7 cellular contexts compared by ENCODE assay signal in the genomic region with DNA sequence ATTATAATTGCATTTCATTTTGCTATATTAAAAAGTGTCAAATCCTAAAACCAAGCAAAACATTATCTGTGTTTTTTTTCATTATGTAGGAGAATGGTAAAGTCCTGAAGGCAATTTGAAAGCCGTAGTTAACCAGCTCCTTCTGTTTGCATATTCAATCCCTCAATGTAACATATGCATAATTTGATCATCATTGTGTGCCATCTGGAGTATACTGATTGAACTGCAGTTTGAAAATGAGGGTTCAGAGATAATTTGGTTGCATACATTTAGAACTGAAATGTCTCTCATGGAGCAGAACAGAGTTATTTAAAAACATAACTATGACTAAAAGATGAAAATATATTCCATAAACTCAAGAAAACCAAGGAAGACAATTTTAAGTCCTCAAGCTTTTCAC.
DNase-seq lines count a peak whose midpoint lies in the region; ATAC-seq, FAIRE-seq and TF ChIP-seq lines count a peak whose summit lies in the region.

No MANE protein-coding gene starts in this region.

- peak in 2 of 3 experiments; percentile 22 to 42; a peak in 3 of 6 replicates for TF ChIP-seq CTCF in GM12878 (IDR thresholded peaks at IDR 0.05 in 2 of 3, conservative IDR thresholded peaks at IDR 0.05 in 1 of 3; ENCODE audit: control insufficient read depth in 2 of 3, extremely low read depth in 1 of 3, insufficient read depth in 1 of 3, low read depth in 3 of 3, low read length in 3 of 3)

- intact Hi-C loops in GM12878 (cut with micrococcal nuclease; ENCODE audit: unreplicated experiment), result loop anchor here (5.0 kb wide), 1 partner anchor 456 kb away; no protein-coding TSS in a partner anchor
- intact Hi-C loops in right cardiac atrium (cut with DNase I), result no loop called here

- H3K27ac ChIP-seq in GM12878 (ENCODE audit: control insufficient read depth, insufficient read depth) (no peak overlapping the region), right cardiac atrium (ENCODE audit: low read length) (no peak overlapping the region)

- RAD21 ChIA-PET in GM12878 (lab: Charles Lee; ENCODE audit: unreplicated experiment), result interaction anchor here (1.0 kb wide), 1 partner anchor 10 kb away, joined by 3 read pairs; no protein-coding TSS in a partner anchor

- H3K36me3 ChIP-seq in GM12878 (ENCODE audit: control insufficient read depth in 2 of 2, insufficient read depth in 2 of 2, low read length in 1 of 2), result no peaks in the 10 kb centered on the region

- H3K4me3 ChIP-seq in GM12878 (no peak overlapping the region), right cardiac atrium (ENCODE audit: low read length) (no peak overlapping the region)

- POLR2A ChIA-PET in GM12878 (lab: Charles Lee), result no interaction called here

- H2AFZ ChIP-seq in GM12878 (ENCODE audit: control insufficient read depth, low read depth, low read length), result no peak overlapping the region

- H3K27me3 ChIP-seq in GM12878 (replicated peaks in 1 of 2; ENCODE audit: control insufficient read depth in 2 of 2, insufficient read depth in 2 of 2, low read length in 1 of 2) (no peaks in the 10 kb centered on the region), right cardiac atrium (ENCODE audit: control insufficient read depth, insufficient read depth) (no peaks in the 10 kb centered on the region)

- TF ChIP-seq RAD21 in GM12878 (IDR thresholded peaks at IDR 0.05; ENCODE audit: insufficient read depth, low read depth, low read length), result peak; percentile 43; the same call in 1 of the 2 replicates

- in situ Hi-C loops in KBM-7 (cut with MboI; ENCODE audit: low pct_unique_long_range_greater_than_20kb, low sequenced_read_pairs) (no loop called here), GM12878 (cut with MboI) (no loop called here)

- SMC1A ChIA-PET in GM12878 (lab: Charles Lee; ENCODE audit: uncharacterized antibody, unreplicated experiment), result interaction anchor here (1.0 kb wide), 1 partner anchor 59 kb away, joined by 4 read pairs; no protein-coding TSS in a partner anchor

- no peaks in the 10 kb centered on the region for H4K20me1 ChIP-seq in GM12878 (ENCODE audit: control insufficient read depth, insufficient read depth)

- CTCF ChIA-PET in GM12878 (lab: Yijun Ruan, JAX), result interaction anchor here (0.8 to 1.6 kb wide), 3 partner anchors 10 to 1722 kb away, joined by 3 to 6 read pairs (median 4); no protein-coding TSS in a partner anchor

- DNase-seq in KBM-7, result peak; percentile 37
- no peak for DNase-seq in GM12878 (ENCODE audit: low read depth, low spot score)
- DNase-seq in pons (ENCODE audit: low spot score), result peak; percentile 55
- no peak for DNase-seq in GM12891 (ENCODE audit: insufficient read length, low spot score)
- no peak for DNase-seq in ecto neural progenitor cell (ENCODE audit: low spot score)
- no peak for DNase-seq in right cardiac atrium

- H3K79me2 ChIP-seq in GM12878 (ENCODE audit: control insufficient read depth, insufficient read depth, low read length), result no peaks in the 10 kb centered on the region

- no peak overlapping the region for H3K4me2 ChIP-seq in GM12878 (ENCODE audit: control insufficient read depth, insufficient read depth)

- WGBS in GM12878 (ENCODE audit: insufficient coverage, insufficient replicate concordance, low lambda C conversion rate, missing lambda C conversion rate), result 6% methylated on average over 1 of the region's 1 CpG
- WGBS in right cardiac atrium, result 29% methylated on average over 1 of the region's 1 CpG

- no TSS peak for BruUV-seq in GM12878 (replicated peaks; lab: Mats Ljungman, UMichigan)

- TF ChIP-seq POLR2A in GM12878 (IDR thresholded peaks at IDR 0.05; ENCODE audit: low read depth, low read length), result no peak
- no peak for TF ChIP-seq POLR2A in GM12891 (IDR thresholded peaks at IDR 0.05; ENCODE audit: low read depth, low read length)

- H3K9me3 ChIP-seq in GM12878 (replicated peaks; ENCODE audit: control insufficient read depth, insufficient read depth, low read length) (no peaks in the 10 kb centered on the region), right cardiac atrium (ENCODE audit: control insufficient read depth, low read length) (no peaks in the 10 kb centered on the region)

- peak; percentile 88 for ATAC-seq in GM18867 (IDR thresholded peaks at IDR 0.05; ENCODE audit: unreplicated experiment)
- ATAC-seq in GM12878, result peak; percentile 60
- no peak for ATAC-seq in right cardiac atrium

- TF ChIP-seq EP300 in GM12878 (IDR thresholded peaks at IDR 0.05; ENCODE audit: borderline replicate concordance in 1 of 2, control insufficient read depth in 1 of 2, low read depth in 2 of 2, low read length in 2 of 2), result no peak

- FAIRE-seq in GM12878 (lab: Jason Lieb, UNC), result peak; percentile 52
- no peak for FAIRE-seq in GM12891 (lab: Jason Lieb, UNC)

- no peak overlapping the region for H3K9ac ChIP-seq in GM12878 (ENCODE audit: control insufficient read depth, insufficient read depth, low read length)

- H3K4me1 ChIP-seq in GM12878 (ENCODE audit: control insufficient read depth, insufficient read depth, low read length) (no peaks in the 10 kb centered on the region), right cardiac atrium (ENCODE audit: control insufficient read depth, insufficient read depth, low read length) (no peaks in the 10 kb centered on the region)

TF ChIP-seq in GM12878, 131 proteins besides CTCF, POLR2A, EP300 and RAD21 (continues in another document):
- TF ChIP-seq TAF1 (IDR thresholded peaks at IDR 0.05; ENCODE audit: borderline replicate concordance, low read depth, low read length), result no peak
- TF ChIP-seq SMAD5 (IDR thresholded peaks at IDR 0.05; ENCODE audit: low read depth), result no peak
- no peak for TF ChIP-seq SPI1 (IDR thresholded peaks at IDR 0.05; ENCODE audit: borderline replicate concordance, insufficient read depth, low read depth, low read length)
- peak; percentile 78; the same call in 1 of the 3 replicates for TF ChIP-seq POU2F2 (IDR thresholded peaks at IDR 0.05; ENCODE audit: borderline replicate concordance, low read depth, low read length)
- TF ChIP-seq PAX5 (IDR thresholded peaks at IDR 0.05; ENCODE audit: borderline replicate concordance, low read depth, low read length), result no peak
- TF ChIP-seq, protein P1, sequence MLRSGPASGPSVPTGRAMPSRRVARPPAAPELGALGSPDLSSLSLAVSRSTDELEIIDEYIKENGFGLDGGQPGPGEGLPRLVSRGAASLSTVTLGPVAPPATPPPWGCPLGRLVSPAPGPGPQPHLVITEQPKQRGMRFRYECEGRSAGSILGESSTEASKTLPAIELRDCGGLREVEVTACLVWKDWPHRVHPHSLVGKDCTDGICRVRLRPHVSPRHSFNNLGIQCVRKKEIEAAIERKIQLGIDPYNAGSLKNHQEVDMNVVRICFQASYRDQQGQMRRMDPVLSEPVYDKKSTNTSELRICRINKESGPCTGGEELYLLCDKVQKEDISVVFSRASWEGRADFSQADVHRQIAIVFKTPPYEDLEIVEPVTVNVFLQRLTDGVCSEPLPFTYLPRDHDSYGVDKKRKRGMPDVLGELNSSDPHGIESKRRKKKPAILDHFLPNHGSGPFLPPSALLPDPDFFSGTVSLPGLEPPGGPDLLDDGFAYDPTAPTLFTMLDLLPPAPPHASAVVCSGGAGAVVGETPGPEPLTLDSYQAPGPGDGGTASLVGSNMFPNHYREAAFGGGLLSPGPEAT (IDR thresholded peaks at IDR 0.05; ENCODE audit: low read depth), result no peak

TF ChIP-seq in GM12891, 5 proteins besides CTCF, POLR2A, EP300 and RAD21:
- no peak for TF ChIP-seq TAF1 (IDR thresholded peaks at IDR 0.05; ENCODE audit: low read depth, low read length)
- no peak for TF ChIP-seq SPI1 (IDR thresholded peaks at IDR 0.05; ENCODE audit: low read depth, low read length)
- TF ChIP-seq PAX5 (IDR thresholded peaks at IDR 0.05; ENCODE audit: insufficient read depth, low read length, severe bottlenecking), result no peak
- no peak for TF ChIP-seq POLR2AphosphoS5 (IDR thresholded peaks at IDR 0.05; ENCODE audit: low read depth, low read length)
- TF ChIP-seq POU2F2 (IDR thresholded peaks at IDR 0.05; ENCODE audit: low read depth, low read length), result no peak

Comparison
In these comparisons a context has a peak if more than half of its experiments do, and no peak if none do; other contexts are left out.
1. ATAC-seq: peak in GM18867 (single experiment) and GM12878 (single experiment); none in right cardiac atrium (0 of 2).
2. DNase-seq: peak in KBM-7 (single experiment) and pons (single experiment); none in GM12878 (single experiment), GM12891 (single experiment), ecto neural progenitor cell (single experiment) and right cardiac atrium (0 of 3).